ENCODE assay signal across 26 cellular contexts in genomic region chr15:92724144-92724543, GRCh38.
"Had no signal": no experiment of that assay in that cellular context is flagged by ENCODE, and none has a peak within 500 bp of the region (broad histone marks: within the 10 kb centered on the region; RNA-seq: fewer than 3 reads in every experiment).

No MANE protein-coding gene starts in this region.

- H3K4me3 ChIP-seq: colonic mucosa, dorsolateral prefrontal cortex, hepatocyte, left ventricle myocardium inferior, ovary, prostate gland, right atrium auricular region, tibial artery had no signal

- H3K9me3 ChIP-seq: colonic mucosa, left ventricle myocardium inferior, ovary, prostate gland, right atrium auricular region, tibial artery had no signal

- H3K4me1 ChIP-seq: colonic mucosa, left ventricle myocardium inferior, prostate gland, right atrium auricular region, tibial artery had no signal

- H3K9me3 Mint-ChIP-seq: activated naive CD4-positive, alpha-beta T cell treated with anti-CD3 and anti-CD28 coated beads, Interleukin-2, amount 50 U/mL, for 24 hours; natural killer cell treated with Interleukin-12 subunit alpha and Interleukin-12 subunit beta and Interleukin-15 and Interleukin-18, amount 100 ng/mL, for 72 hours; stimulated activated naive CD8-positive, alpha-beta T cell treated with anti-CD3 and anti-CD28 coated beads, Interleukin-15, Interleukin-2, amounts not matched to agents 100 ng/mL and 50 ng/mL, for 24 hours had no signal

- H3K36me3 ChIP-seq: colonic mucosa, ovary, prostate gland, right atrium auricular region, tibial artery had no signal

- H3K27me3 ChIP-seq: colonic mucosa, dorsolateral prefrontal cortex, hepatocyte, ovary, right atrium auricular region, tibial artery had no signal

- ATAC-seq: activated CD4-positive, alpha-beta T cell treated with anti-CD3 and anti-CD28 coated beads for 36 hours; activated CD8-positive, alpha-beta memory T cell treated with anti-CD3 and anti-CD28 coated beads, Interleukin-2, amount 10 ng/mL, durations not matched to agents 7 days and 5 days; effector memory CD8-positive, alpha-beta T cell; esophagus mucosa; natural killer cell treated with Interleukin-12 subunit alpha and Interleukin-12 subunit beta and Interleukin-15 and Interleukin-18, amount 100 ng/mL, for 72 hours had no signal

- H3K4me3 Mint-ChIP-seq: activated B cell treated with CpG ODN at 0.5 μM for 24 hours; activated CD4-positive, alpha-beta T cell treated with anti-CD3 and anti-CD28 coated beads for 36 hours; activated CD8-positive, alpha-beta memory T cell treated with anti-CD3 and anti-CD28 coated beads, Interleukin-2, amount 10 ng/mL, durations not matched to agents 7 days and 5 days; activated naive CD4-positive, alpha-beta T cell treated with anti-CD3 and anti-CD28 coated beads, Interleukin-2, amount 50 U/mL, for 24 hours; effector memory CD8-positive, alpha-beta T cell; mesothelial cell of epicardium; natural killer cell treated with Interleukin-12 subunit alpha and Interleukin-12 subunit beta and Interleukin-15 and Interleukin-18, amount 100 ng/mL, for 72 hours; stimulated activated naive CD8-positive, alpha-beta T cell treated with anti-CD3 and anti-CD28 coated beads, Interleukin-15, Interleukin-2, amounts not matched to agents 100 ng/mL and 50 ng/mL, for 24 hours; T-helper 1 cell treated with Interleukin-12 subunit alpha and Interleukin-12 subunit beta and Interleukin-4 antibody, amounts not matched to agents 30 μg/mL and 1 μg/mL, for 36 hours had no signal

- H3K27ac ChIP-seq: colonic mucosa, dorsolateral prefrontal cortex, hepatocyte, left ventricle myocardium inferior, ovary, prostate gland, right atrium auricular region, tibial artery had no signal

- H3K36me3 Mint-ChIP-seq: natural killer cell treated with Interleukin-12 subunit alpha and Interleukin-12 subunit beta and Interleukin-15 and Interleukin-18, amount 100 ng/mL, for 72 hours had no signal

- DNase-seq: activated B cell treated with CpG ODN at 0.5 μM for 24 hours; activated CD4-positive, alpha-beta T cell treated with anti-CD3 and anti-CD28 coated beads for 36 hours; activated CD4-positive, alpha-beta T cell treated with anti-CD3 and anti-CD28 coated beads, Interleukin-2, amount 50 U/mL, for 48 hours; activated CD8-positive, alpha-beta memory T cell treated with anti-CD3 and anti-CD28 coated beads, Interleukin-2, amount 10 ng/mL, durations not matched to agents 7 days and 5 days; activated gamma-delta T cell treated with Interleukin-2 at 50 U/mL for 16 hours; activated T-cell treated with anti-CD3 and anti-CD28 coated beads for 4 hours; amniotic stem cell; colonic mucosa; dorsolateral prefrontal cortex; effector memory CD8-positive, alpha-beta T cell; glutamatergic neuron; kidney glomerular epithelial cell; left ventricle myocardium inferior; mammary epithelial cell; ovary; stimulated activated CD4-positive, alpha-beta T cell treated with anti-CD3 and anti-CD28 coated beads, Interleukin-4, amount 100 ng/mL, for 4 hours; tibial artery had no signal

- H3K27ac Mint-ChIP-seq: activated B cell treated with CpG ODN at 0.5 μM for 24 hours; activated CD4-positive, alpha-beta T cell treated with anti-CD3 and anti-CD28 coated beads for 36 hours; activated CD8-positive, alpha-beta memory T cell treated with anti-CD3 and anti-CD28 coated beads, Interleukin-2, amount 10 ng/mL, durations not matched to agents 7 days and 5 days; activated naive CD4-positive, alpha-beta T cell treated with anti-CD3 and anti-CD28 coated beads, Interleukin-2, amount 50 U/mL, for 24 hours; effector memory CD8-positive, alpha-beta T cell; mesothelial cell of epicardium; natural killer cell treated with Interleukin-12 subunit alpha and Interleukin-12 subunit beta and Interleukin-15 and Interleukin-18, amount 100 ng/mL, for 72 hours; stimulated activated naive CD8-positive, alpha-beta T cell treated with anti-CD3 and anti-CD28 coated beads, Interleukin-15, Interleukin-2, amounts not matched to agents 100 ng/mL and 50 ng/mL, for 24 hours; T-helper 1 cell treated with Interleukin-12 subunit alpha and Interleukin-12 subunit beta and Interleukin-4 antibody, amounts not matched to agents 30 μg/mL and 1 μg/mL, for 36 hours had no signal

- H3K4me1 Mint-ChIP-seq: mesothelial cell of epicardium had no signal
